In the genomic region with DNA sequence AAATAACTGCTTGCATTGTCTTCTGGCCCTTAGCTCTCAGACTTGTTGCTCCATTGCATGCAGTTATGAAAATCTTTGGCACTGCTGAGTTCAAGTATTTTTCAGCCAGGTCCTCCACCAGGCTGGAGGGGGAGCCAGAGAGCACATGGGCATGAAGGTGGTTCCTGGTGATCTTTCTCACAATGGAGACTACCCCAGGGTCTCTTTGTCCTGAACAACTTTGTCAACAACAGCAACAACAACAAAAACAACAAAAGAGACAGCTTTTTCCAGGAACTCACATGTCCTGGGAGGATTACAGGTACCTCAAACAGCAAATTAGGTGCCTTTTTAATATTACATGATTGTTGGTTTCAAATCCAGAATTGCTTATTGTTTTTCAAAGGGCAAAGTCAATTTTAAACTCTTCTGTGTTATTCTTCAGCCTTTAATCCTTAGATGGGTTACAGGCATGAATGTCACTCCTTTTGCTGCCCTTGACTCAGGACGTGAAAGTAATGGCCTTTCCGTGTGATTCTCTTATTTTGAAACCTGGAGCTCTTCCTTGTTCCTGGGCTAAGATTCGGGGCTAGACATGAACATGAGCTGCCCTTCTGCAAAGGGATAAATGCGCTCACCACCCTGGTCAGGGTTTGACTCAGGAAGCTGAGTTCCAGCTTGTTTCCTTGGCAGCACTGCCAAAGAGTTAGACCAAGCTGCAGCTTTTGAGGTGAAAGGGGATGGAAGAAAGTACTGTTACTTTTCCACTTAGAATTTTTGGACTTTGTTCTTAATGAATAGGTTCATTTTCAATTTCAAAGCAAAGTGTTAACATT, we compare ENCODE assay signal across 9 cellular contexts. TPM values are rescaled to one million over a fixed set of nuclear protein-coding genes. Genes with fewer than 3 reads are reported as not detected.
DNase-seq lines count a peak whose midpoint lies in the region; ATAC-seq and TF ChIP-seq lines count a peak whose summit lies in the region.
"Had no signal": no experiment of that assay in that cellular context is flagged by ENCODE, and none has a peak within 500 bp of the region (broad histone marks: within the 10 kb centered on the region; RNA-seq: fewer than 3 reads in every experiment).

No MANE protein-coding gene starts in this region.

- no peaks in the 10 kb centered on the region for H3K9me3 ChIP-seq in heart left ventricle

- peak overlapping the region; percentile 73 to 93 (median 85) for H3K27ac ChIP-seq in heart left ventricle
- H3K27ac ChIP-seq: BLaER1 had no signal

- H3K4me3 ChIP-seq in heart left ventricle: peak overlapping the region; percentile 1 to 92 (median 76)

- H3K4me1 Mint-ChIP-seq in activated naive CD4-positive, alpha-beta T cell treated with anti-CD3 and anti-CD28 coated beads, Interleukin-2, amount 10 ng/mL, durations not matched to agents 7 days and 5 days: peaks cover 61% of the 10 kb centered on the region

- peaks cover 0 to 20% (median 8%) of the 10 kb centered on the region in 9 donors for H3K27me3 ChIP-seq in heart left ventricle

- ATAC-seq in heart left ventricle (peak in 2 of 4 donors; percentile 15 to 34), sciatic nerve (peak; percentile 49), HG02798 (IDR thresholded peaks at IDR 0.05; ENCODE audit: poor library complexity, unreplicated experiment) (no peak), GM18861 (IDR thresholded peaks at IDR 0.05; ENCODE audit: unreplicated experiment) (no peak)

- intact Hi-C loops in heart left ventricle (cut with DNase I) (loop anchor here in 5 of 10 donors (2.0 to 5.0 kb wide), 6 partner anchors 33 to 193 kb away; no protein-coding TSS in a partner anchor), sciatic nerve (cut with DNase I) (loop anchor here (2.0 to 10.0 kb wide), 2 partner anchors 46 to 186 kb away; no protein-coding TSS in a partner anchor)

- peaks cover 0 to 61% (median 17%) of the 10 kb centered on the region in 12 donors for H3K4me1 ChIP-seq in heart left ventricle

- DNase-seq in NCI-H146 (lab: John Stamatoyannopoulos, UW) (peak; percentile 10), NCI-H146 treated with DMSO at 0.1 percent for 48 hours (lab: John Stamatoyannopoulos, UW; ENCODE audit: unreplicated experiment) (no peak), OCI-M1 (lab: John Stamatoyannopoulos, UW) (peak; percentile 64), heart left ventricle (peak in 4 of 5 donors; percentile 40 to 49 (median 44)), sciatic nerve (ENCODE audit: low spot score) (no peak)
- peak; percentile 81 for DNase-seq in activated naive CD4-positive, alpha-beta T cell treated with anti-CD3 and anti-CD28 coated beads, Interleukin-2, amount 10 ng/mL, durations not matched to agents 7 days and 5 days

- H3K27ac Mint-ChIP-seq in activated naive CD4-positive, alpha-beta T cell treated with anti-CD3 and anti-CD28 coated beads, Interleukin-2, amount 10 ng/mL, durations not matched to agents 7 days and 5 days: peak overlapping the region; percentile 87

- CTCF ChIA-PET in activated naive CD4-positive, alpha-beta T cell treated with anti-CD3 and anti-CD28 coated beads, Interleukin-2, amount 10 ng/mL, durations not matched to agents 7 days and 5 days (lab: Charles Lee): interaction anchor here (0.7 to 3.6 kb wide), 28 partner anchors 11 to 652 kb away, joined by 3 to 42 read pairs (median 5); no protein-coding TSS in a partner anchor

- 61 to 77% (median 66%) methylated on average over 4 of the region's 4 CpGs for WGBS in heart left ventricle, 4 donors

- peak overlapping the region; percentile 85 for H3K4me3 Mint-ChIP-seq in activated naive CD4-positive, alpha-beta T cell treated with anti-CD3 and anti-CD28 coated beads, Interleukin-2, amount 10 ng/mL, durations not matched to agents 7 days and 5 days

- TF ChIP-seq POLR2A in heart left ventricle (IDR thresholded peaks at IDR 0.05): no peak

- peaks cover 0 to 37% (median 7%) of the 10 kb centered on the region in 9 donors for H3K36me3 ChIP-seq in heart left ventricle
- H3K36me3 ChIP-seq: BLaER1 had no signal

- peaks cover 30% of the 10 kb centered on the region for H3K27me3 Mint-ChIP-seq in activated naive CD4-positive, alpha-beta T cell treated with anti-CD3 and anti-CD28 coated beads, Interleukin-2, amount 10 ng/mL, durations not matched to agents 7 days and 5 days

- H3K36me3 Mint-ChIP-seq in activated naive CD4-positive, alpha-beta T cell treated with anti-CD3 and anti-CD28 coated beads, Interleukin-2, amount 10 ng/mL, durations not matched to agents 7 days and 5 days: peaks cover 39% of the 10 kb centered on the region

- peak; percentile 35 to 69 (median 56) for TF ChIP-seq CTCF in heart left ventricle (IDR thresholded peaks at IDR 0.05)

- no peaks in the 10 kb centered on the region for H3K9me3 Mint-ChIP-seq in activated naive CD4-positive, alpha-beta T cell treated with anti-CD3 and anti-CD28 coated beads, Interleukin-2, amount 10 ng/mL, durations not matched to agents 7 days and 5 days

RNA-seq across cellular contexts. Expression of gene RGCC, which starts 1.8 kb away (rescaled TPM):
- total RNA-seq in heart left ventricle (100 to 1,000 TPM in 2 of 9 donors, 10 to 100 TPM in 7; 22.9 to 228 (median 45.9) TPM), sciatic nerve (138 TPM)
- 10 to 100 TPM; 48.9 to 57.7 TPM for polyA plus RNA-seq in heart left ventricle

Comparison
In these comparisons a context has a peak if more than half of its experiments do, and no peak if none do; other contexts are left out.
1. DNase-seq: peak in NCI-H146 (single experiment), OCI-M1 (single experiment), activated naive CD4-positive, alpha-beta T cell treated with anti-CD3 and anti-CD28 coated beads, Interleukin-2, amount 10 ng/mL, durations not matched to agents 7 days and 5 days (single experiment) and heart left ventricle (4 of 5); none in NCI-H146 treated with DMSO at 0.1 percent for 48 hours (single experiment) and sciatic nerve (single experiment).